8 cellular contexts compared by ENCODE assay signal in genomic region chr22:37019309-37020191, GRCh38. TPM values are rescaled to one million over a fixed set of nuclear protein-coding genes. Genes with fewer than 3 reads are reported as not detected.
DNase-seq lines count a peak whose midpoint lies in the region; ATAC-seq, FAIRE-seq and TF ChIP-seq lines count a peak whose summit lies in the region.

TSS of gene MPST (plus strand) at chr22:37019742. CDS start at chr22:37019837, 95 bp downstream.
TSS of gene TST (minus strand) at chr22:37019447. CDS start at chr22:37018732, 715 bp downstream.

- H3K4me1 Mint-ChIP-seq in nephron, result peaks cover 20% of the 10 kb centered on the region

- peak within 1 kb of the TSS; percentile 91 to 99 (median 97) for H3K27ac Mint-ChIP-seq in nephron

- WGBS in tibial nerve, 2 donors, result 0 to 3% methylated on average over 31 to 35 of the region's 107 CpGs

- peak within 1 kb of the TSS; percentile 1 for H3K27ac ChIP-seq in OCI-LY3 (ENCODE audit: low read length)
- H3K27ac ChIP-seq in foreskin keratinocyte, result peak within 1 kb of the TSS; percentile 20
- peak within 1 kb of the TSS; percentile 85 to 99 (median 96) for H3K27ac ChIP-seq in tibial nerve

- H3K9me3 ChIP-seq in OCI-LY3 (ENCODE audit: insufficient read depth, low read length) (no peaks in the 10 kb centered on the region), tibial nerve (no peaks in the 10 kb centered on the region)

- DNase-seq in AG08396 (ENCODE audit: low spot score) (peak; percentile 91), GM18507 (ENCODE audit: extremely low spot score, insufficient read length, low read depth) (peak; percentile 71), foreskin keratinocyte (no peak), tibial nerve (ENCODE audit: low spot score in 2 of 2) (peak; percentile 51 to 67)
- peak; percentile 9 for DNase-seq in activated gamma-delta T cell treated with anti-CD3 and anti-CD28 coated beads, Interleukin-2, amount 50 U/mL, for 16 hours (ENCODE audit: low read depth)

- H3K36me3 ChIP-seq in OCI-LY3 (replicated peaks; ENCODE audit: low read depth, low read length) (peaks cover 2% of the 10 kb centered on the region), tibial nerve (peaks cover 2 to 32% (median 3%) of the 10 kb centered on the region in 3 donors)

- peaks cover 4% of the 10 kb centered on the region for H3K36me3 Mint-ChIP-seq in nephron (ENCODE audit: low read depth)

- peak; percentile 69 for FAIRE-seq in GM18507 (lab: Jason Lieb, UNC)

- no peaks in the 10 kb centered on the region for H3K9me3 Mint-ChIP-seq in nephron

- no peaks in the 10 kb centered on the region for H3K27me3 Mint-ChIP-seq in nephron (ENCODE audit: low read depth)

- H3K27me3 ChIP-seq in OCI-LY3 (ENCODE audit: low read depth, low read length), result no peaks in the 10 kb centered on the region
- no peaks in the 10 kb centered on the region for H3K27me3 ChIP-seq in foreskin keratinocyte
- no peaks in the 10 kb centered on the region for H3K27me3 ChIP-seq in tibial nerve

- peak within 1 kb of the TSS; percentile 81 for H2AFZ ChIP-seq in OCI-LY3 (ENCODE audit: low read depth, low read length)

- H3K4me3 ChIP-seq in OCI-LY3 (ENCODE audit: low read length), result peak within 1 kb of the TSS; percentile 78
- H3K4me3 ChIP-seq in tibial nerve, result peak within 1 kb of the TSS; percentile 78 to 99 (median 87)

- peak within 1 kb of the TSS; percentile 71 for H3K9ac ChIP-seq in OCI-LY3 (ENCODE audit: low read length)

- ATAC-seq in HG03280 (IDR thresholded peaks at IDR 0.05; ENCODE audit: unreplicated experiment) (peak; percentile 69), foreskin keratinocyte (peak; percentile 58)

- peak within 1 kb of the TSS; percentile 94 to 96 (median 95) for H3K4me3 Mint-ChIP-seq in nephron

- H3K4me1 ChIP-seq in OCI-LY3 (ENCODE audit: low read length) (peaks cover 12% of the 10 kb centered on the region), foreskin keratinocyte (no peaks in the 10 kb centered on the region), tibial nerve (peaks cover 0 to 71% (median 51%) of the 10 kb centered on the region in 4 donors)

- peak; percentile 80 for TF ChIP-seq POLR2A in tibial nerve (IDR thresholded peaks at IDR 0.05)

- TF ChIP-seq CTCF in OCI-LY3 (IDR thresholded peaks at IDR 0.05; ENCODE audit: low read depth, low read length) (peak; percentile 21; the same call in 1 of the 2 replicates), foreskin keratinocyte (conservative IDR thresholded peaks at IDR 0.05) (no peak), nephron (IDR thresholded peaks at IDR 0.05; ENCODE audit: unreplicated experiment in 3 of 3) (peak in 1 of 3 experiments; percentile 7), tibial nerve (IDR thresholded peaks at IDR 0.05) (peak in 4 of 5 experiments; percentile 9 to 95 (median 90))

- no peaks in the 10 kb centered on the region; the same call in 1 of the 2 replicates for H3K79me2 ChIP-seq in OCI-LY3 (ENCODE audit: low read length)

- peak in 1 of 2 donors; percentile 44 for TF ChIP-seq EP300 in tibial nerve (IDR thresholded peaks at IDR 0.05)

- no peaks in the 10 kb centered on the region for H4K20me1 ChIP-seq in OCI-LY3 (ENCODE audit: insufficient read depth, low read length)

- peak within 1 kb of the TSS; percentile 83 for H3K4me2 ChIP-seq in OCI-LY3 (ENCODE audit: low read length)

RNA-seq across cellular contexts. Expression of gene MPST, which starts in this region (rescaled TPM):
- total RNA-seq in foreskin keratinocyte (57.5 and 62.6 TPM in 2 replicates), tibial nerve (100 to 1,000 TPM; 193 to 258 (median 199) TPM)
- 82.2 TPM in 2 replicates for polyA plus RNA-seq in foreskin keratinocyte

RNA-seq across cellular contexts. Expression of gene TST, which starts in this region (rescaled TPM):
- total RNA-seq in foreskin keratinocyte (18.1 and 19.7 TPM in 2 replicates), tibial nerve (10 to 100 TPM; 44.1 to 76.4 (median 66.7) TPM)
- polyA plus RNA-seq in foreskin keratinocyte, result 23.2 and 26.2 TPM in 2 replicates

Comparison
In these comparisons a context has a peak if more than half of its experiments do, and no peak if none do; other contexts are left out.
1. DNase-seq: peak in AG08396 (single experiment), GM18507 (single experiment), activated gamma-delta T cell treated with anti-CD3 and anti-CD28 coated beads, Interleukin-2, amount 50 U/mL, for 16 hours (single experiment) and tibial nerve (2 of 2); none in foreskin keratinocyte (0 of 2).
2. H3K27ac ChIP-seq: peak in every context shown above with its lines; median percentile 96 in tibial nerve; 20 in foreskin keratinocyte; 1 in OCI-LY3.